ENCODE assay signal across 1 cellular context in genomic region chr6:2231438-2231837, GRCh38.
TF ChIP-seq lines count a peak whose summit lies in the region.

No MANE protein-coding gene starts in this region.

TF ChIP-seq in IMR-90, 13 proteins besides CTCF, POLR2A, EP300 and RAD21 (continued from another document):
- TF ChIP-seq ELK1 (IDR thresholded peaks at IDR 0.05; ENCODE audit: borderline replicate concordance, low read depth, low read length) (no peak), RFX5 (IDR thresholded peaks at IDR 0.05; ENCODE audit: low read depth, low read length) (no peak), USF2 (IDR thresholded peaks at IDR 0.05; ENCODE audit: low read depth, low read length) (no peak), MAZ (IDR thresholded peaks at IDR 0.05; ENCODE audit: borderline replicate concordance, low read depth, low read length) (no peak), CHD1 (IDR thresholded peaks at IDR 0.05; ENCODE audit: low read depth, low read length) (no peak), BHLHE40 (IDR thresholded peaks at IDR 0.05; ENCODE audit: low read depth, low read length) (no peak), MAFK (IDR thresholded peaks at IDR 0.05; ENCODE audit: low read depth, low read length) (no peak), CEBPB (IDR thresholded peaks at IDR 0.05; ENCODE audit: low read depth, low read length) (no peak), SMC3 (IDR thresholded peaks at IDR 0.05; ENCODE audit: low read depth, low read length) (no peak), FOS (IDR thresholded peaks at IDR 0.05; ENCODE audit: low read depth, low read length) (no peak), MXI1 (IDR thresholded peaks at IDR 0.05; ENCODE audit: borderline replicate concordance, low read depth, low read length) (no peak)
